8 cellular contexts compared by ENCODE assay signal in genomic region chr12:120639771-120640721, GRCh38. TPM values are rescaled to one million over a fixed set of nuclear protein-coding genes. Genes with fewer than 3 reads are reported as not detected.
A peak's percentile ranks its signal among the peaks of the same experiment; 100 is the strongest.
DNase-seq lines count a peak whose midpoint lies in the region; ATAC-seq and TF ChIP-seq lines count a peak whose summit lies in the region.

TSS of gene CABP1 (plus strand) at chr12:120640626. CDS start at chr12:120640686, 60 bp downstream.

- H3K9ac ChIP-seq in Karpas-422 (ENCODE audit: low read length) (peak within 1 kb of the TSS; percentile 48), mucosa of rectum (ENCODE audit: low read depth in 1 of 2, low read length in 2 of 2) (no peak within 1 kb of the TSS)

- peaks cover 4 to 14% (median 9%) of the 10 kb centered on the region in 3 donors for H3K4me1 Mint-ChIP-seq in CD8-positive, alpha-beta memory T cell
- H3K4me1 Mint-ChIP-seq in stimulated activated memory B cell treated with anti-CD40 and anti-IgM and Interleukin-4, amounts not matched to agents 10 μg/mL and 1 μg/mL and 100 μg/mL, for 72 hours = peaks cover 9% of the 10 kb centered on the region

- H3K27me3 Mint-ChIP-seq in CD8-positive, alpha-beta memory T cell = peaks cover 32 to 33% of the 10 kb centered on the region in 2 donors
- H3K27me3 Mint-ChIP-seq in stimulated activated memory B cell treated with anti-CD40 and anti-IgM and Interleukin-4, amounts not matched to agents 10 μg/mL and 1 μg/mL and 100 μg/mL, for 72 hours = peaks cover 38% of the 10 kb centered on the region

- CTCF ChIA-PET in CD8-positive, alpha-beta memory T cell (lab: Charles Lee) = interaction anchor here (1.1 to 1.8 kb wide), 3 partner anchors 9 to 12 kb away, joined by 3 to 6 read pairs (median 5); no protein-coding TSS in a partner anchor

- no peaks in the 10 kb centered on the region for H3K9me3 ChIP-seq in CD8-positive, alpha-beta memory T cell (ENCODE audit: low read length)
- H3K9me3 ChIP-seq in Karpas-422 (ENCODE audit: low read length) = no peaks in the 10 kb centered on the region
- H3K9me3 ChIP-seq in mucosa of rectum (ENCODE audit: control insufficient read depth in 2 of 2, low read length in 2 of 2) = no peaks in the 10 kb centered on the region

- no peaks in the 10 kb centered on the region for H3K9me2 ChIP-seq in Karpas-422 (replicated peaks; ENCODE audit: insufficient read depth, low read length)

- no peaks in the 10 kb centered on the region for H3K79me2 ChIP-seq in Karpas-422 (ENCODE audit: low read length)

- H3K27ac Mint-ChIP-seq in CD8-positive, alpha-beta memory T cell = no peak within 1 kb of the TSS
- no peak within 1 kb of the TSS for H3K27ac Mint-ChIP-seq in stimulated activated memory B cell treated with anti-CD40 and anti-IgM and Interleukin-4, amounts not matched to agents 10 μg/mL and 1 μg/mL and 100 μg/mL, for 72 hours

- peak within 1 kb of the TSS; percentile 75 to 92 (median 80) for H3K4me3 Mint-ChIP-seq in CD8-positive, alpha-beta memory T cell
- peak within 1 kb of the TSS; percentile 78 for H3K4me3 Mint-ChIP-seq in stimulated activated memory B cell treated with anti-CD40 and anti-IgM and Interleukin-4, amounts not matched to agents 10 μg/mL and 1 μg/mL and 100 μg/mL, for 72 hours

- no peaks in the 10 kb centered on the region for H3K36me3 Mint-ChIP-seq in CD8-positive, alpha-beta memory T cell
- no peaks in the 10 kb centered on the region for H3K36me3 Mint-ChIP-seq in stimulated activated memory B cell treated with anti-CD40 and anti-IgM and Interleukin-4, amounts not matched to agents 10 μg/mL and 1 μg/mL and 100 μg/mL, for 72 hours

- peak; percentile 53 for ATAC-seq in GM21360 (IDR thresholded peaks at IDR 0.05; ENCODE audit: unreplicated experiment)
- peak; percentile 85 for ATAC-seq in stimulated activated memory B cell treated with anti-CD40 and anti-IgM and Interleukin-4, amounts not matched to agents 10 μg/mL and 1 μg/mL and 100 μg/mL, for 72 hours

- H3K36me3 ChIP-seq in CD8-positive, alpha-beta memory T cell (ENCODE audit: insufficient read depth, low read length) = no peaks in the 10 kb centered on the region
- H3K36me3 ChIP-seq in Karpas-422 (ENCODE audit: insufficient read depth, low read length) (no peaks in the 10 kb centered on the region), mucosa of rectum (ENCODE audit: control insufficient read depth in 2 of 2, insufficient read depth in 2 of 2, low read length in 2 of 2) (no peaks in the 10 kb centered on the region)

- DNase-seq in CD8-positive, alpha-beta memory T cell = peak; percentile 47 to 80 (median 62)
- peak; percentile 83 for DNase-seq in Karpas-422
- peak; percentile 49 for DNase-seq in activated CD4-positive, CD25-positive, alpha-beta regulatory T cell treated with anti-CD3 and anti-CD28 coated beads, Interleukin-2, amount 50 U/mL, for 72 hours
- no peak for DNase-seq in choroid plexus epithelial cell (ENCODE audit: low read depth)
- DNase-seq in middle frontal gyrus (ENCODE audit: extremely low spot score, low spot score) = no peak

- H3K4me2 ChIP-seq in Karpas-422 (ENCODE audit: low read depth, low read length, poor library complexity, severe bottlenecking) = peak within 1 kb of the TSS; percentile 79

- H4K20me1 ChIP-seq in Karpas-422 (ENCODE audit: insufficient read depth, low read depth, low read length) = peaks cover 5% of the 10 kb centered on the region; the same call in 1 of the 2 replicates

- H3K4me1 ChIP-seq in CD8-positive, alpha-beta memory T cell (ENCODE audit: insufficient read depth, low read length) = peaks cover 8% of the 10 kb centered on the region
- H3K4me1 ChIP-seq in Karpas-422 (ENCODE audit: low read length) (peaks cover 17% of the 10 kb centered on the region), mucosa of rectum (ENCODE audit: control insufficient read depth in 2 of 2, insufficient read depth in 2 of 2, low read length in 2 of 2) (peaks cover 6 to 9% of the 10 kb centered on the region in 2 donors)

- peak; percentile 7 for TF ChIP-seq CTCF in choroid plexus epithelial cell (conservative IDR thresholded peaks at IDR 0.05; ENCODE audit: low read depth, low read length)

- H3K27ac ChIP-seq in CD8-positive, alpha-beta memory T cell (ENCODE audit: low read depth, low read length) = no peak within 1 kb of the TSS
- H3K27ac ChIP-seq in Karpas-422 (ENCODE audit: low read length) (no peak within 1 kb of the TSS), mucosa of rectum (ENCODE audit: low read depth in 2 of 2, low read length in 2 of 2) (no peak within 1 kb of the TSS)

- H3K4me3 ChIP-seq in CD8-positive, alpha-beta memory T cell (ENCODE audit: low read length) = peak within 1 kb of the TSS; percentile 26
- peak within 1 kb of the TSS; percentile 58; the same call in 1 of the 2 replicates for H3K4me3 ChIP-seq in Karpas-422 (ENCODE audit: low read length)
- H3K4me3 ChIP-seq in choroid plexus epithelial cell (ENCODE audit: low read depth, low read length) = peak within 1 kb of the TSS; percentile 18
- peak within 1 kb of the TSS; percentile 37 to 54 for H3K4me3 ChIP-seq in mucosa of rectum (ENCODE audit: low read length in 2 of 2)

- peaks cover 34% of the 10 kb centered on the region for H3K27me3 ChIP-seq in CD8-positive, alpha-beta memory T cell (ENCODE audit: insufficient read depth, low read length, poor library complexity, severe bottlenecking)
- no peaks in the 10 kb centered on the region for H3K27me3 ChIP-seq in Karpas-422 (ENCODE audit: low read length)
- H3K27me3 ChIP-seq in mucosa of rectum (ENCODE audit: control insufficient read depth in 2 of 2, insufficient read depth in 2 of 2, low read length in 2 of 2) = peaks cover 17 to 18% of the 10 kb centered on the region in 2 donors

- POLR2A ChIA-PET in CD8-positive, alpha-beta memory T cell (lab: Charles Lee) = no interaction called here

- H2AFZ ChIP-seq in Karpas-422 (ENCODE audit: low read length) = peak within 1 kb of the TSS; percentile 92; the same call in 1 of the 2 replicates

- no peaks in the 10 kb centered on the region for H3K9me3 Mint-ChIP-seq in CD8-positive, alpha-beta memory T cell
- no peaks in the 10 kb centered on the region for H3K9me3 Mint-ChIP-seq in stimulated activated memory B cell treated with anti-CD40 and anti-IgM and Interleukin-4, amounts not matched to agents 10 μg/mL and 1 μg/mL and 100 μg/mL, for 72 hours

RNA-seq across cellular contexts. Expression of gene CABP1, which starts in this region (rescaled TPM):
- under 1 TPM; 0.13 to 0.18 TPM for total RNA-seq in CD8-positive, alpha-beta memory T cell
- polyA plus RNA-seq in CD8-positive, alpha-beta memory T cell = not detected
- not detected in 2 replicates for total RNA-seq in Karpas-422 (2014; rRNA removed; shearing (Covaris generic); ENCODE audit: low replicate concordance)

Comparison
In these comparisons a context has a peak if more than half of its experiments do, and no peak if none do; other contexts are left out.
1. Peak in DNase-seq and H3K4me3 ChIP-seq in CD8-positive, alpha-beta memory T cell; RNA of the gene not detected or under 1 TPM.
2. Peak in DNase-seq, H3K4me3 ChIP-seq, H3K9ac ChIP-seq and H3K4me2 ChIP-seq in Karpas-422; RNA of the gene not detected or under 1 TPM.